27 cellular contexts compared by ENCODE assay signal in genomic region chr1:22370190-22370498, GRCh38.
"Had no signal": no experiment of that assay in that cellular context is flagged by ENCODE, and none has a peak within 500 bp of the region (broad histone marks: within the 10 kb centered on the region; RNA-seq: fewer than 3 reads in every experiment).

No MANE protein-coding gene starts in this region.

- H3K27ac Mint-ChIP-seq: immature natural killer cell; mesothelial cell of epicardium; naive thymus-derived CD4-positive, alpha-beta T cell; natural killer cell treated with Interleukin-12 subunit alpha and Interleukin-12 subunit beta and Interleukin-15 and Interleukin-18, amount 100 ng/mL, for 72 hours; stimulated activated effector memory CD8-positive, alpha-beta T cell treated with anti-CD3 and anti-CD28 coated beads, Interleukin-12 subunit alpha, Interleukin-12 subunit beta, amount 100 ng/mL, for 72 hours; stimulated activated naive CD8-positive, alpha-beta T cell treated with anti-CD3 and anti-CD28 coated beads, Interleukin-15, Interleukin-2, amounts not matched to agents 100 ng/mL and 50 ng/mL, for 24 hours had no signal

- H3K36me3 Mint-ChIP-seq: immature natural killer cell; mesothelial cell of epicardium; natural killer cell treated with Interleukin-12 subunit alpha and Interleukin-12 subunit beta and Interleukin-15 and Interleukin-18, amount 100 ng/mL, for 72 hours; stimulated activated effector memory CD8-positive, alpha-beta T cell treated with anti-CD3 and anti-CD28 coated beads, Interleukin-12 subunit alpha, Interleukin-12 subunit beta, amount 100 ng/mL, for 72 hours had no signal

- H3K9me3 Mint-ChIP-seq: immature natural killer cell; natural killer cell treated with Interleukin-12 subunit alpha and Interleukin-12 subunit beta and Interleukin-15 and Interleukin-18, amount 100 ng/mL, for 72 hours; stimulated activated effector memory CD8-positive, alpha-beta T cell treated with anti-CD3 and anti-CD28 coated beads, Interleukin-12 subunit alpha, Interleukin-12 subunit beta, amount 100 ng/mL, for 72 hours had no signal

- DNase-seq: hippocampal formation; immature natural killer cell; kidney; left colon; left lung; mammary epithelial cell; mesenchymal stem cell; naive thymus-derived CD4-positive, alpha-beta T cell; pancreas; retina; right cardiac atrium; sigmoid colon; small intestine; spleen; stimulated activated CD4-positive, alpha-beta T cell treated with anti-CD3 and anti-CD28 coated beads, Interleukin-4, amount 100 ng/mL, for 24 hours; stimulated activated naive CD4-positive, alpha-beta T cell; tibial artery; trophoblast cell; upper lobe of right lung had no signal

- H3K4me1 Mint-ChIP-seq: immature natural killer cell; naive thymus-derived CD4-positive, alpha-beta T cell; stimulated activated effector memory CD8-positive, alpha-beta T cell treated with anti-CD3 and anti-CD28 coated beads, Interleukin-12 subunit alpha, Interleukin-12 subunit beta, amount 100 ng/mL, for 72 hours had no signal

- H3K4me1 ChIP-seq: left lung, lower lobe of right lung, pancreas, prostate gland, sigmoid colon, spleen, suprapubic skin, tibial artery, upper lobe of right lung had no signal

- H3K4me3 Mint-ChIP-seq: immature natural killer cell; mesothelial cell of epicardium; naive thymus-derived CD4-positive, alpha-beta T cell; natural killer cell treated with Interleukin-12 subunit alpha and Interleukin-12 subunit beta and Interleukin-15 and Interleukin-18, amount 100 ng/mL, for 72 hours; stimulated activated effector memory CD8-positive, alpha-beta T cell treated with anti-CD3 and anti-CD28 coated beads, Interleukin-12 subunit alpha, Interleukin-12 subunit beta, amount 100 ng/mL, for 72 hours; stimulated activated naive CD8-positive, alpha-beta T cell treated with anti-CD3 and anti-CD28 coated beads, Interleukin-15, Interleukin-2, amounts not matched to agents 100 ng/mL and 50 ng/mL, for 24 hours had no signal

- ATAC-seq: left colon; left lung; lower lobe of right lung; naive thymus-derived CD4-positive, alpha-beta T cell; natural killer cell treated with Interleukin-12 subunit alpha and Interleukin-12 subunit beta and Interleukin-15 and Interleukin-18, amount 100 ng/mL, for 72 hours; pancreas; right cardiac atrium; stimulated activated effector memory CD8-positive, alpha-beta T cell treated with anti-CD3 and anti-CD28 coated beads, Interleukin-12 subunit alpha, Interleukin-12 subunit beta, amount 100 ng/mL, for 72 hours; upper lobe of right lung had no signal

- H3K27ac ChIP-seq: left lung, lower lobe of right lung, pancreas, prostate gland, sigmoid colon, spleen, suprapubic skin, thoracic aorta, tibial artery, upper lobe of right lung had no signal

- H3K27me3 ChIP-seq: pancreas had no signal

- H3K4me3 ChIP-seq: left lung, lower lobe of right lung, pancreas, prostate gland, sigmoid colon, spleen, suprapubic skin, thoracic aorta, tibial artery, upper lobe of right lung had no signal

- H3K36me3 ChIP-seq: left lung, lower lobe of right lung, pancreas, prostate gland, sigmoid colon, spleen, suprapubic skin, thoracic aorta, tibial artery, upper lobe of right lung had no signal
